1 cellular context compared by ENCODE assay signal in the genomic region with DNA sequence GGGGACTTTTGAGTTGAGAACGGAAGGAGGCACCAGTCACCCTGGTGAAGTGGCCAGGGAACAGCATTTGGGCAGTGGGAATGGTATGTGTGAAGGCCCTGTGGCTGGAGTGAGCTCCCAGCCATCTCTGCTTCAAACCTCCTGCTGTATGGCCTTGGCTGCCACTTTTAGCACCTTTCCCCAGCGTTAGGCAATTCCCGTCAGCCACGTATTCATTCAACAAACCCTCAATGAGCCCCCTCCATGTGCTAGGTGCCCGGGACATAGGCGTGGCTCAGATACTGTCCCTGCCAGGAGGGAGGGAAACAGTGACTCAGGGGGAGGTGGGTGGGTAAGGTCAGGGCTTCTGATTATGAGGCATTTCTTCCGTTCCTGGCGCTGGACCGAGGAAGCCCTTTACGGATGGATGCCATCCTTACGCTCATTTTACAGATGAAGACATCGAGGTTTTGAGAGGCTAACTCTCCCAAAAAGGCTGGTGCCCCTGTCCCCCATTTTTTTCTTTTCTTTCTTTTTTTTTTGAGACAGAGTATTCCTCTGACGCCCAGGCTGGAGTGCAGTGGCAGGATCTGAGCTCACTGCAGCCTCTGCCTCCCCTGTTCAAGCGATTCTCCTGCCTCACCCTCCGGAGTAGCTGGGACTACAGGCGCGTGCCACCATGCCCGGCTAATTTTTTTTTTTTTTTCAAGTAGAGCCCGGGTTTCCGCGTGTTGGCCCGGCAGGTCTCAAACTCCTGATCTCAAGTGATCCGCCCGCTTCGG.
TF ChIP-seq lines count a peak whose summit lies in the region.

No MANE protein-coding gene starts in this region.

TF ChIP-seq in IMR-90, 13 proteins besides CTCF, POLR2A, EP300 and RAD21:
- TF ChIP-seq MAFK (IDR thresholded peaks at IDR 0.05; ENCODE audit: low read depth, low read length) (no peak), NFE2L2 (IDR thresholded peaks at IDR 0.05; ENCODE audit: low read depth, low read length) (no peak), MAZ (IDR thresholded peaks at IDR 0.05; ENCODE audit: borderline replicate concordance, low read depth, low read length) (no peak)
TF ChIP-seq in IMR-90: peak in this region for 0.
